Comparison of ENCODE assay signal across 8 cellular contexts in the genomic region with DNA sequence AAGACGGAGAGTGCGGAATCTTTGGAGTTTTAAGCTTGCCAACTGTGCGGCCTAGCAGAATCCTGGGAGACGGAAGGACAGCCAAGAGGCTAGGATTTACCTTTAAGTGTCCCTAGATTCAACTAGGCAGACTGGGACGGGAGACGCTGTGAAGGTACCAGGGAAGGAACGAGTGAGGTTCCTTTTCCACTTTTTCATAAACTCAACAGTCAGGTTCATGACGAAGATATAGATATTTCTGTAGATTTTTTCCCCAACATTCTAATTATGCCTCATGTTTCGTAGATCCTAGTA. TPM values are rescaled to one million over a fixed set of nuclear protein-coding genes. Genes with fewer than 3 reads are reported as not detected.
DNase-seq lines count a peak whose midpoint lies in the region; ATAC-seq and TF ChIP-seq lines count a peak whose summit lies in the region.

No MANE protein-coding gene starts in this region.

- intact Hi-C loops in left ventricle myocardium inferior (cut with micrococcal nuclease) = no loop called here

- no peak for DNase-seq in left ventricle myocardium inferior
- DNase-seq in smooth muscle cell (lab: John Stamatoyannopoulos, UW; ENCODE audit: unreplicated experiment) = no peak
- no peak for DNase-seq in NCI-H2196 (lab: John Stamatoyannopoulos, UW; ENCODE audit: unreplicated experiment)
- no peak for DNase-seq in RPMI8226
- DNase-seq in C1 segment of cervical spinal cord (lab: John Stamatoyannopoulos, UW) = no peak

- H3K4me1 ChIP-seq in HEK293 (ENCODE audit: control insufficient read depth, insufficient read depth, low read length) = no peaks in the 10 kb centered on the region
- H3K4me1 ChIP-seq in left ventricle myocardium inferior = peaks cover 71% of the 10 kb centered on the region
- H3K4me1 ChIP-seq in smooth muscle cell (ENCODE audit: low read depth) = peaks cover 41% of the 10 kb centered on the region

- WGBS in smooth muscle cell (ENCODE audit: low lambda C conversion rate) = 3% methylated on average over 9 of the region's 9 CpGs

- POLR2A ChIA-PET in HEK293 (lab: Yijun Ruan, JAX) = interaction anchor here (0.9 to 2.4 kb wide), 3 partner anchors 35 to 1200 kb away, joined by 3 to 16 read pairs (median 3); a partner anchor contains a TSS

- peaks cover 25% of the 10 kb centered on the region for H4K20me1 ChIP-seq in smooth muscle cell (ENCODE audit: low read depth)

- peak overlapping the region; percentile 97 for H3K4me2 ChIP-seq in smooth muscle cell

- CTCF ChIA-PET in HEK293 (lab: Yijun Ruan, JAX) = no interaction called here

- peaks cover 59% of the 10 kb centered on the region for H3K79me2 ChIP-seq in smooth muscle cell (ENCODE audit: low read depth)

- no peaks in the 10 kb centered on the region for H3K27me3 ChIP-seq in left ventricle myocardium inferior (ENCODE audit: low read depth)
- H3K27me3 ChIP-seq in smooth muscle cell (ENCODE audit: low read depth) = no peaks in the 10 kb centered on the region

- H3K27ac ChIP-seq in HEK293 (ENCODE audit: extremely low read depth, low read depth, low read length) = peak overlapping the region; percentile 92
- H3K27ac ChIP-seq in left ventricle myocardium inferior (replicated peaks) = peak overlapping the region; percentile 99
- H3K27ac ChIP-seq in smooth muscle cell (ENCODE audit: low read depth) = peak overlapping the region; percentile 98

- ATAC-seq in GM21717 (IDR thresholded peaks at IDR 0.05; ENCODE audit: unreplicated experiment) = no peak

- H3K9me3 ChIP-seq in HEK293 (ENCODE audit: control insufficient read depth, insufficient read depth, low read depth, low read length) (no peaks in the 10 kb centered on the region), left ventricle myocardium inferior (replicated peaks) (no peaks in the 10 kb centered on the region), smooth muscle cell (replicated peaks; ENCODE audit: low read depth) (no peaks in the 10 kb centered on the region)

- TF ChIP-seq CTCF in HEK293 (tag by site-specific recombination; IDR thresholded peaks at IDR 0.05) (no peak), WI38 (IDR thresholded peaks at IDR 0.05; ENCODE audit: low read depth, low read length) (no peak), left ventricle myocardium inferior (IDR thresholded peaks at IDR 0.05; ENCODE audit: borderline replicate concordance) (no peak), smooth muscle cell (IDR thresholded peaks at IDR 0.05; ENCODE audit: borderline replicate concordance, insufficient read depth, poor library complexity, severe bottlenecking) (no peak)

- H3K4me3 ChIP-seq in HEK293 (ENCODE audit: low read depth, low read length) (peak overlapping the region; percentile 77), WI38 (ENCODE audit: low read depth, low read length) (peak overlapping the region; percentile 80), left ventricle myocardium inferior (peak overlapping the region; percentile 97), smooth muscle cell (peak overlapping the region; percentile 93)

- peak overlapping the region; percentile 90 for H2AFZ ChIP-seq in smooth muscle cell (ENCODE audit: low read depth)

- H3K36me3 ChIP-seq in HEK293 (ENCODE audit: control insufficient read depth in 2 of 2, insufficient read depth in 1 of 2, low read length in 2 of 2) = peaks cover 5 to 27% of the 10 kb centered on the region in 2 experiments; a peak in 2 of 3 replicates
- peaks cover 7% of the 10 kb centered on the region for H3K36me3 ChIP-seq in left ventricle myocardium inferior
- peaks cover 5% of the 10 kb centered on the region for H3K36me3 ChIP-seq in smooth muscle cell (ENCODE audit: low read depth)

- peaks cover 10% of the 10 kb centered on the region for H3F3A ChIP-seq in smooth muscle cell (ENCODE audit: low read depth)

- H3K9ac ChIP-seq in smooth muscle cell (ENCODE audit: low read depth) = peak overlapping the region; percentile 99

TF ChIP-seq in HEK293, 187 proteins besides CTCF, POLR2A, EP300 and RAD21:
- TF ChIP-seq ZNF350 (tag by site-specific recombination; IDR thresholded peaks at IDR 0.05) = no peak
- no peak for TF ChIP-seq HOXC10 (CRISPR knock-in tag; IDR thresholded peaks at IDR 0.05)
- TF ChIP-seq ZNF677 (tag by site-specific recombination; IDR thresholded peaks at IDR 0.05) = no peak
- TF ChIP-seq SCRT2 (tag by site-specific recombination; IDR thresholded peaks at IDR 0.05) = no peak
- TF ChIP-seq ZNF341 (tag by site-specific recombination; IDR thresholded peaks at IDR 0.05; ENCODE audit: low read depth) = no peak
- 0 out of 2 replicates have a peak, but pooled peaks have one; percentile 4 for TF ChIP-seq ZNF660 (tag by site-specific recombination; IDR thresholded peaks at IDR 0.05)
- TF ChIP-seq ZNF843 (tag by site-specific recombination; IDR thresholded peaks at IDR 0.05) = no peak
- TF ChIP-seq, protein P1, sequence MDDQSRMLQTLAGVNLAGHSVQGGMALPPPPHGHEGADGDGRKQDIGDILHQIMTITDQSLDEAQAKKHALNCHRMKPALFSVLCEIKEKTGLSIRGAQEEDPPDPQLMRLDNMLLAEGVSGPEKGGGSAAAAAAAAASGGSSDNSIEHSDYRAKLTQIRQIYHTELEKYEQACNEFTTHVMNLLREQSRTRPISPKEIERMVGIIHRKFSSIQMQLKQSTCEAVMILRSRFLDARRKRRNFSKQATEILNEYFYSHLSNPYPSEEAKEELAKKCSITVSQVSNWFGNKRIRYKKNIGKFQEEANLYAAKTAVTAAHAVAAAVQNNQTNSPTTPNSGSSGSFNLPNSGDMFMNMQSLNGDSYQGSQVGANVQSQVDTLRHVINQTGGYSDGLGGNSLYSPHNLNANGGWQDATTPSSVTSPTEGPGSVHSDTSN (CRISPR knock-in tag; IDR thresholded peaks at IDR 0.05) = no peak
- TF ChIP-seq, protein P2, sequence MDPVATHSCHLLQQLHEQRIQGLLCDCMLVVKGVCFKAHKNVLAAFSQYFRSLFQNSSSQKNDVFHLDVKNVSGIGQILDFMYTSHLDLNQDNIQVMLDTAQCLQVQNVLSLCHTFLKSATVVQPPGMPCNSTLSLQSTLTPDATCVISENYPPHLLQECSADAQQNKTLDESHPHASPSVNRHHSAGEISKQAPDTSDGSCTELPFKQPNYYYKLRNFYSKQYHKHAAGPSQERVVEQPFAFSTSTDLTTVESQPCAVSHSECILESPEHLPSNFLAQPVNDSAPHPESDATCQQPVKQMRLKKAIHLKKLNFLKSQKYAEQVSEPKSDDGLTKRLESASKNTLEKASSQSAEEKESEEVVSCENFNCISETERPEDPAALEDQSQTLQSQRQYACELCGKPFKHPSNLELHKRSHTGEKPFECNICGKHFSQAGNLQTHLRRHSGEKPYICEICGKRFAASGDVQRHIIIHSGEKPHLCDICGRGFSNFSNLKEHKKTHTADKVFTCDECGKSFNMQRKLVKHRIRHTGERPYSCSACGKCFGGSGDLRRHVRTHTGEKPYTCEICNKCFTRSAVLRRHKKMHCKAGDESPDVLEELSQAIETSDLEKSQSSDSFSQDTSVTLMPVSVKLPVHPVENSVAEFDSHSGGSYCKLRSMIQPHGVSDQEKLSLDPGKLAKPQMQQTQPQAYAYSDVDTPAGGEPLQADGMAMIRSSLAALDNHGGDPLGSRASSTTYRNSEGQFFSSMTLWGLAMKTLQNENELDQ (tag by site-specific recombination; IDR thresholded peaks at IDR 0.05; ENCODE audit: low read depth) = no peak
- no peak for TF ChIP-seq ZNF510 (tag by site-specific recombination; IDR thresholded peaks at IDR 0.05; ENCODE audit: insufficient replicate concordance)
- TF ChIP-seq ZBTB17 (tag by site-specific recombination; IDR thresholded peaks at IDR 0.05) = 0 out of 2 replicates have a peak, but pooled peaks have one; percentile 15

RNA-seq across cellular contexts. Expression of a gene that starts 0.6 kb away (rescaled TPM):
- total RNA-seq in left ventricle myocardium inferior = 8.1 TPM
- total RNA-seq in smooth muscle cell = 49.3 and 49.7 TPM in 2 replicates
- polyA plus RNA-seq in smooth muscle cell = 21.6 and 24.1 TPM in 2 replicates
